1 cellular context compared by ENCODE assay signal in genomic region chr17:76270770-76271668, GRCh38.
TF ChIP-seq lines count a peak whose summit lies in the region.

No MANE protein-coding gene starts in this region.

TF ChIP-seq in GM23338, 12 proteins besides CTCF, POLR2A, EP300 and RAD21 (continued from another document):
- TF ChIP-seq, protein P1, sequence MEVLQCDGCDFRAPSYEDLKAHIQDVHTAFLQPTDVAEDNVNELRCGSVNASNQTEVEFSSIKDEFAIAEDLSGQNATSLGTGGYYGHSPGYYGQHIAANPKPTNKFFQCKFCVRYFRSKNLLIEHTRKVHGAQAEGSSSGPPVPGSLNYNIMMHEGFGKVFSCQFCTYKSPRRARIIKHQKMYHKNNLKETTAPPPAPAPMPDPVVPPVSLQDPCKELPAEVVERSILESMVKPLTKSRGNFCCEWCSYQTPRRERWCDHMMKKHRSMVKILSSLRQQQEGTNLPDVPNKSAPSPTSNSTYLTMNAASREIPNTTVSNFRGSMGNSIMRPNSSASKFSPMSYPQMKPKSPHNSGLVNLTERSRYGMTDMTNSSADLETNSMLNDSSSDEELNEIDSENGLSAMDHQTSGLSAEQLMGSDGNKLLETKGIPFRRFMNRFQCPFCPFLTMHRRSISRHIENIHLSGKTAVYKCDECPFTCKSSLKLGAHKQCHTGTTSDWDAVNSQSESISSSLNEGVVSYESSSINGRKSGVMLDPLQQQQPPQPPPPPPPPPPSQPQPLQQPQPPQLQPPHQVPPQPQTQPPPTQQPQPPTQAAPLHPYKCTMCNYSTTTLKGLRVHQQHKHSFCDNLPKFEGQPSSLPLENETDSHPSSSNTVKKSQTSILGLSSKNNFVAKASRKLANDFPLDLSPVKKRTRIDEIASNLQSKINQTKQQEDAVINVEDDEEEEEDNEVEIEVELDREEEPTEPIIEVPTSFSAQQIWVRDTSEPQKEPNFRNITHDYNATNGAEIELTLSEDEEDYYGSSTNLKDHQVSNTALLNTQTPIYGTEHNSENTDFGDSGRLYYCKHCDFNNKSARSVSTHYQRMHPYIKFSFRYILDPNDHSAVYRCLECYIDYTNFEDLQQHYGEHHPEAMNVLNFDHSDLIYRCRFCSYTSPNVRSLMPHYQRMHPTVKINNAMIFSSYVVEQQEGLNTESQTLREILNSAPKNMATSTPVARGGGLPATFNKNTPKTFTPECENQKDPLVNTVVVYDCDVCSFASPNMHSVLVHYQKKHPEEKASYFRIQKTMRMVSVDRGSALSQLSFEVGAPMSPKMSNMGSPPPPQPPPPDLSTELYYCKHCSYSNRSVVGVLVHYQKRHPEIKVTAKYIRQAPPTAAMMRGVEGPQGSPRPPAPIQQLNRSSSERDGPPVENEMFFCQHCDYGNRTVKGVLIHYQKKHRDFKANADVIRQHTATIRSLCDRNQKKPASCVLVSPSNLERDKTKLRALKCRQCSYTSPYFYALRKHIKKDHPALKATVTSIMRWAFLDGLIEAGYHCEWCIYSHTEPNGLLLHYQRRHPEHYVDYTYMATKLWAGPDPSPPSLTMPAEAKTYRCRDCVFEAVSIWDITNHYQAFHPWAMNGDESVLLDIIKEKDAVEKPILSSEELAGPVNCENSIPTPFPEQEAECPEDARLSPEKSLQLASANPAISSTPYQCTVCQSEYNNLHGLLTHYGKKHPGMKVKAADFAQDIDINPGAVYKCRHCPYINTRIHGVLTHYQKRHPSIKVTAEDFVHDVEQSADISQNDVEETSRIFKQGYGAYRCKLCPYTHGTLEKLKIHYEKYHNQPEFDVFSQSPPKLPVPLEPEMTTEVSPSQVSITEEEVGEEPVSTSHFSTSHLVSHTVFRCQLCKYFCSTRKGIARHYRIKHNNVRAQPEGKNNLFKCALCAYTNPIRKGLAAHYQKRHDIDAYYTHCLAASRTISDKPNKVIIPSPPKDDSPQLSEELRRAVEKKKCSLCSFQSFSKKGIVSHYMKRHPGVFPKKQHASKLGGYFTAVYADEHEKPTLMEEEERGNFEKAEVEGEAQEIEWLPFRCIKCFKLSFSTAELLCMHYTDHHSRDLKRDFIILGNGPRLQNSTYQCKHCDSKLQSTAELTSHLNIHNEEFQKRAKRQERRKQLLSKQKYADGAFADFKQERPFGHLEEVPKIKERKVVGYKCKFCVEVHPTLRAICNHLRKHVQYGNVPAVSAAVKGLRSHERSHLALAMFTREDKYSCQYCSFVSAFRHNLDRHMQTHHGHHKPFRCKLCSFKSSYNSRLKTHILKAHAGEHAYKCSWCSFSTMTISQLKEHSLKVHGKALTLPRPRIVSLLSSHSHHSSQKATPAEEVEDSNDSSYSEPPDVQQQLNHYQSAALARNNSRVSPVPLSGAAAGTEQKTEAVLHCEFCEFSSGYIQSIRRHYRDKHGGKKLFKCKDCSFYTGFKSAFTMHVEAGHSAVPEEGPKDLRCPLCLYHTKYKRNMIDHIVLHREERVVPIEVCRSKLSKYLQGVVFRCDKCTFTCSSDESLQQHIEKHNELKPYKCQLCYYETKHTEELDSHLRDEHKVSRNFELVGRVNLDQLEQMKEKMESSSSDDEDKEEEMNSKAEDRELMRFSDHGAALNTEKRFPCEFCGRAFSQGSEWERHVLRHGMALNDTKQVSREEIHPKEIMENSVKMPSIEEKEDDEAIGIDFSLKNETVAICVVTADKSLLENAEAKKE (CRISPR knock-in tag; IDR thresholded peaks at IDR 0.05): no peak
- no peak for TF ChIP-seq POLR2AphosphoS5 (IDR thresholded peaks at IDR 0.05; ENCODE audit: low read depth)
- no peak for TF ChIP-seq STAT1 (IDR thresholded peaks at IDR 0.05; ENCODE audit: unreplicated experiment)
- no peak for TF ChIP-seq ZNF331 (CRISPR knock-in tag; IDR thresholded peaks at IDR 0.05; ENCODE audit: low read depth)
- no peak for TF ChIP-seq ETS1 (IDR thresholded peaks at IDR 0.05)
- TF ChIP-seq CREB1 (CRISPR knock-in tag; IDR thresholded peaks at IDR 0.05; ENCODE audit: low read depth): no peak
